Comparison of ENCODE assay signal across 25 cellular contexts in genomic region chr7:121049028-121049791, GRCh38.
DNase-seq lines count a peak whose midpoint lies in the region; ATAC-seq, FAIRE-seq and TF ChIP-seq lines count a peak whose summit lies in the region.
"Had no signal": no experiment of that assay in that cellular context is flagged by ENCODE, and none has a peak within 500 bp of the region (broad histone marks: within the 10 kb centered on the region; RNA-seq: fewer than 3 reads in every experiment).

No MANE protein-coding gene starts in this region.

- no peak for TF ChIP-seq EP300 in GM12878 (IDR thresholded peaks at IDR 0.05; ENCODE audit: borderline replicate concordance in 1 of 2, control insufficient read depth in 1 of 2, low read depth in 2 of 2, low read length in 2 of 2)
- TF ChIP-seq EP300 in transverse colon (IDR thresholded peaks at IDR 0.05; ENCODE audit: low read depth), result no peak

- H3K9ac ChIP-seq in IMR-90 (ENCODE audit: low read depth, low read length) (no peak overlapping the region), GM12878 (ENCODE audit: control insufficient read depth, insufficient read depth, low read length) (no peak overlapping the region)
- H3K9ac ChIP-seq: BLaER1 had no signal

- H3K9me3 Mint-ChIP-seq in CD8-positive, alpha-beta memory T cell, result no peaks in the 10 kb centered on the region
- H3K9me3 Mint-ChIP-seq in neural crest cell, result peaks cover 5% of the 10 kb centered on the region
- H3K9me3 Mint-ChIP-seq: activated CD4-positive, alpha-beta T cell treated with anti-CD3 and anti-CD28 coated beads, Interleukin-2, amount 10 ng/mL, durations not matched to agents 24 days and 14 days; activated T-helper 1 cell treated with anti-CD3 and anti-CD28 coated beads, Interleukin-12 subunit alpha, Interleukin-12 subunit beta, Interleukin-2, Interleukin-4 antibody, amounts not matched to agents 30 ng/mL and 10 ng/mL and 1 ng/mL, durations not matched to agents 14 hours and 24 hours and 36 hours had no signal

- H4K5ac ChIP-seq in IMR-90 (ENCODE audit: low read depth, low read length), result peak overlapping the region; percentile 6

- intact Hi-C loops in IMR-90 (cut with micrococcal nuclease), result no loop called here
- intact Hi-C loops in GM12878 (cut with micrococcal nuclease; ENCODE audit: unreplicated experiment), result no loop called here
- intact Hi-C loops in transverse colon (cut with DNase I; ENCODE audit: low total_unique reads), result no loop called here

- no peak overlapping the region for H2AK5ac ChIP-seq in IMR-90 (ENCODE audit: low read depth, low read length)

- no peak for TF ChIP-seq POLR2A in IMR-90 (IDR thresholded peaks at IDR 0.05; ENCODE audit: low read depth, low read length)
- TF ChIP-seq POLR2A in GM12878 (IDR thresholded peaks at IDR 0.05; ENCODE audit: low read depth, low read length), result no peak
- TF ChIP-seq POLR2A in transverse colon (IDR thresholded peaks at IDR 0.05), result no peak

- ATAC-seq in IMR-90 (ENCODE audit: low read depth), result peak; percentile 51
- peak; percentile 35 for ATAC-seq in GM12878
- ATAC-seq in omental fat pad (ENCODE audit: low FRiP score), result no peak
- no peak for ATAC-seq in GM19351 (IDR thresholded peaks at IDR 0.05; ENCODE audit: unreplicated experiment)
- ATAC-seq: gastroesophageal sphincter had no signal

- 0 out of 2 replicates have a peak overlapping the region, but pooled peaks have one; percentile 8 for H2BK120ac ChIP-seq in IMR-90 (ENCODE audit: low read depth, low read length)

- BruUV-seq in IMR-90 (replicated peaks; lab: Mats Ljungman, UMichigan) (no TSS peak), GM12878 (replicated peaks; lab: Mats Ljungman, UMichigan) (no TSS peak)

- SMC1A ChIA-PET in GM12878 (lab: Charles Lee; ENCODE audit: uncharacterized antibody, unreplicated experiment), result interaction anchor here (0.6 to 1.0 kb wide), 2 partner anchors 10 to 33 kb away, joined by 3 read pairs; no protein-coding TSS in a partner anchor

- no peaks in the 10 kb centered on the region for H3K4me1 ChIP-seq in CD8-positive, alpha-beta memory T cell (ENCODE audit: insufficient read depth, low read length)
- H3K4me1 ChIP-seq in IMR-90 (ENCODE audit: control insufficient read depth, insufficient read depth, low read length), result peaks cover 13% of the 10 kb centered on the region
- H3K4me1 ChIP-seq in GM12878 (ENCODE audit: control insufficient read depth, insufficient read depth, low read length), result no peaks in the 10 kb centered on the region
- H3K4me1 ChIP-seq in transverse colon, result no peaks in the 10 kb centered on the region
- H3K4me1 ChIP-seq: BLaER1, gastroesophageal sphincter had no signal

- H3K27ac ChIP-seq in CD8-positive, alpha-beta memory T cell (ENCODE audit: low read depth, low read length), result peak overlapping the region; percentile 68
- H3K27ac ChIP-seq in IMR-90 (ENCODE audit: insufficient read depth, low read length), result no peak overlapping the region
- H3K27ac ChIP-seq in GM12878 (ENCODE audit: control insufficient read depth, insufficient read depth), result no peak overlapping the region
- no peak overlapping the region for H3K27ac ChIP-seq in transverse colon
- H3K27ac ChIP-seq: BLaER1, esophagus muscularis mucosa, gastroesophageal sphincter had no signal

- H2AFZ ChIP-seq in IMR-90 (replicated peaks; ENCODE audit: low read length, poor library complexity) (no peak overlapping the region), GM12878 (ENCODE audit: control insufficient read depth, low read depth, low read length) (no peak overlapping the region)

- H3K14ac ChIP-seq in IMR-90 (replicated peaks; ENCODE audit: low read depth, low read length), result 0 out of 2 replicates have a peak overlapping the region, but pooled peaks have one; percentile 11

- no peak overlapping the region for H3K4me2 ChIP-seq in IMR-90 (ENCODE audit: low read depth, low read length)
- H3K4me2 ChIP-seq in GM12878 (ENCODE audit: control insufficient read depth, insufficient read depth), result no peak overlapping the region
- H3K4me2 ChIP-seq: BLaER1 had no signal

- no peak for TF ChIP-seq CTCF in IMR-90 (conservative IDR thresholded peaks at IDR 0.05; ENCODE audit: low read depth, low read length)
- TF ChIP-seq CTCF in GM12878 (IDR thresholded peaks at IDR 0.05 in 2 of 3, conservative IDR thresholded peaks at IDR 0.05 in 1 of 3; ENCODE audit: control insufficient read depth in 2 of 3, extremely low read depth in 1 of 3, insufficient read depth in 1 of 3, low read depth in 3 of 3, low read length in 3 of 3), result no peak
- TF ChIP-seq CTCF in neural crest cell (conservative IDR thresholded peaks at IDR 0.05), result no peak
- TF ChIP-seq CTCF in omental fat pad (IDR thresholded peaks at IDR 0.05), result no peak
- TF ChIP-seq CTCF in transverse colon (IDR thresholded peaks at IDR 0.05), result no peak

- H3K4me1 Mint-ChIP-seq in CD8-positive, alpha-beta memory T cell, result no peaks in the 10 kb centered on the region
- peaks cover 9% of the 10 kb centered on the region for H3K4me1 Mint-ChIP-seq in neural crest cell
- H3K4me1 Mint-ChIP-seq: activated CD4-positive, alpha-beta T cell treated with anti-CD3 and anti-CD28 coated beads, Interleukin-2, amount 10 ng/mL, durations not matched to agents 24 days and 14 days had no signal

- dilution Hi-C loops in IMR-90 (cut with HindIII; ENCODE audit: low sequenced_read_pairs, unreplicated experiment), result no loop called here

- WGBS in IMR-90 (ENCODE audit: extremely low coverage in 2 of 2, insufficient read length in 1 of 2), 2 experiments, result 40% methylated on average over 1 of the region's 3 CpGs; no CpG with 5 or more reads in 1 of the 2 experiments
- 45% methylated on average over 3 of the region's 3 CpGs for WGBS in GM12878 (ENCODE audit: insufficient coverage, insufficient replicate concordance, low lambda C conversion rate, missing lambda C conversion rate)
- 57 to 62% methylated on average over 1 to 3 of the region's 3 CpGs for WGBS in transverse colon (ENCODE audit: low coverage in 1 of 2), 2 donors

- peaks cover 11 to 40% of the 10 kb centered on the region in 2 experiments; a peak in 3 of 4 replicates for H3K79me1 ChIP-seq in IMR-90 (ENCODE audit: low read depth in 1 of 2, low read length in 2 of 2)

- RAD21 ChIA-PET in GM12878 (lab: Charles Lee; ENCODE audit: unreplicated experiment), result no interaction called here

- peak overlapping the region; percentile 48; the same call in 1 of the 2 replicates for H4K91ac ChIP-seq in IMR-90 (ENCODE audit: insufficient read depth, low read depth, low read length)

- no peak for DNase-seq in CD8-positive, alpha-beta memory T cell
- DNase-seq in IMR-90, result peak; percentile 23
- no peak for DNase-seq in GM12878 (ENCODE audit: low read depth, low spot score)
- no peak for DNase-seq in neural crest cell (ENCODE audit: low read depth, low spot score)
- no peak for DNase-seq in omental fat pad (ENCODE audit: low spot score)
- DNase-seq in NCI-H128 (lab: John Stamatoyannopoulos, UW; ENCODE audit: unreplicated experiment), result no peak
- no peak for DNase-seq in transverse colon
- DNase-seq: activated CD4-positive, alpha-beta T cell treated with anti-CD3 and anti-CD28 coated beads, Interleukin-2, amount 10 ng/mL, durations not matched to agents 24 days and 14 days; activated naive CD4-positive, alpha-beta T cell treated with anti-CD3 and anti-CD28 coated beads, Interleukin-2, amount 50 U/mL, for 16 hours; islet precursor cell; Karpas-422; NCI-H1048; NCI-H1930; NCI-H2227 treated with DMSO at 0.1 percent for 48 hours; NCI-H774; occipital lobe; Right ventricle myocardium superior; stimulated activated CD4-positive, alpha-beta T cell treated with anti-CD3 and anti-CD28 coated beads, Interleukin-15, amount 100 ng/mL, for 24 hours; stimulated activated CD8-positive, alpha-beta memory T cell treated with anti-CD3 and anti-CD28 coated beads, Interleukin-4, amount 100 ng/mL, for 48 hours had no signal

- no peak overlapping the region for H3K56ac ChIP-seq in IMR-90 (ENCODE audit: extremely low read depth, insufficient read depth, low read length)

- H3K18ac ChIP-seq in IMR-90 (ENCODE audit: low read depth, low read length), result peak overlapping the region; percentile 64; the same call in 1 of the 2 replicates

- no peak overlapping the region for H2BK15ac ChIP-seq in IMR-90 (ENCODE audit: low read depth, low read length)

- no peak overlapping the region for H3K23ac ChIP-seq in IMR-90 (ENCODE audit: low read depth, low read length)

- no peaks in the 10 kb centered on the region for H3K36me3 ChIP-seq in CD8-positive, alpha-beta memory T cell (ENCODE audit: insufficient read depth, low read length)
- peaks cover 8% of the 10 kb centered on the region for H3K36me3 ChIP-seq in IMR-90 (ENCODE audit: control insufficient read depth, insufficient read depth, low read length)
- no peaks in the 10 kb centered on the region for H3K36me3 ChIP-seq in GM12878 (ENCODE audit: control insufficient read depth in 2 of 2, insufficient read depth in 2 of 2, low read length in 1 of 2)
- H3K36me3 ChIP-seq in transverse colon, result no peaks in the 10 kb centered on the region
- H3K36me3 ChIP-seq: BLaER1 had no signal

- H3K4me3 Mint-ChIP-seq in CD8-positive, alpha-beta memory T cell, result no peak overlapping the region
- H3K4me3 Mint-ChIP-seq in neural crest cell, result no peak overlapping the region
- H3K4me3 Mint-ChIP-seq: activated CD4-positive, alpha-beta T cell treated with anti-CD3 and anti-CD28 coated beads, Interleukin-2, amount 10 ng/mL, durations not matched to agents 24 days and 14 days; activated T-helper 1 cell treated with anti-CD3 and anti-CD28 coated beads, Interleukin-12 subunit alpha, Interleukin-12 subunit beta, Interleukin-2, Interleukin-4 antibody, amounts not matched to agents 30 ng/mL and 10 ng/mL and 1 ng/mL, durations not matched to agents 14 hours and 24 hours and 36 hours had no signal

- POLR2A ChIA-PET in CD8-positive, alpha-beta memory T cell (lab: Charles Lee), result no interaction called here
- POLR2A ChIA-PET in IMR-90 (lab: Charles Lee; ENCODE audit: unreplicated experiment), result no interaction called here
- POLR2A ChIA-PET in GM12878 (lab: Charles Lee), result no interaction called here

- no peaks in the 10 kb centered on the region for H3K9me3 ChIP-seq in CD8-positive, alpha-beta memory T cell (ENCODE audit: low read length)
- H3K9me3 ChIP-seq in IMR-90 (ENCODE audit: control insufficient read depth, insufficient read depth, low read length) (no peaks in the 10 kb centered on the region), GM12878 (replicated peaks; ENCODE audit: control insufficient read depth, insufficient read depth, low read length) (no peaks in the 10 kb centered on the region), transverse colon (no peaks in the 10 kb centered on the region)
- H3K9me3 ChIP-seq: ascending aorta, BLaER1, esophagus muscularis mucosa, gastroesophageal sphincter had no signal

- no peak overlapping the region for H3K4ac ChIP-seq in IMR-90 (ENCODE audit: low read depth, low read length)

- FAIRE-seq in GM12878 (lab: Jason Lieb, UNC), result peak; percentile 13

- 0 out of 4 replicates have a peak overlapping the region, but pooled peaks of 1 of the 2 experiments have one; percentile 7 for H4K8ac ChIP-seq in IMR-90 (ENCODE audit: low read depth in 2 of 2, low read length in 2 of 2)

- in situ Hi-C loops in IMR-90 (cut with MboI; ENCODE audit: low sequenced_read_pairs), result no loop called here
- in situ Hi-C loops in GM12878 (cut with MboI), result no loop called here
- in situ Hi-C loops in transverse colon (cut with MboI; ENCODE audit: low pct_ligation_motif_present in 1 of 4, low pct_unique_long_range_greater_than_20kb in 1 of 4, low sequenced_read_pairs in 3 of 4), result no loop called here

- no peaks in the 10 kb centered on the region for H3K27me3 ChIP-seq in CD8-positive, alpha-beta memory T cell (ENCODE audit: insufficient read depth, low read length, poor library complexity, severe bottlenecking)
- H3K27me3 ChIP-seq in IMR-90 (ENCODE audit: control insufficient read depth, insufficient read depth, low read length), result no peaks in the 10 kb centered on the region
- no peaks in the 10 kb centered on the region for H3K27me3 ChIP-seq in GM12878 (replicated peaks in 1 of 2; ENCODE audit: control insufficient read depth in 2 of 2, insufficient read depth in 2 of 2, low read length in 1 of 2)
- no peaks in the 10 kb centered on the region for H3K27me3 ChIP-seq in transverse colon
- H3K27me3 ChIP-seq: ascending aorta, BLaER1, esophagus muscularis mucosa, gastroesophageal sphincter had no signal

- H4K20me1 ChIP-seq in IMR-90 (ENCODE audit: insufficient read depth, low read length) (no peaks in the 10 kb centered on the region), GM12878 (ENCODE audit: control insufficient read depth, insufficient read depth) (no peaks in the 10 kb centered on the region)
- H4K20me1 ChIP-seq: BLaER1 had no signal

- CTCF ChIA-PET in CD8-positive, alpha-beta memory T cell (lab: Charles Lee), result no interaction called here
- CTCF ChIA-PET in IMR-90 (lab: Yijun Ruan, JAX), result interaction anchor here (0.5 to 0.7 kb wide), 2 partner anchors 23 to 91 kb away, joined by 3 read pairs; no protein-coding TSS in a partner anchor
- CTCF ChIA-PET in GM12878 (lab: Yijun Ruan, JAX), result interaction anchor here (0.8 to 1.0 kb wide), 2 partner anchors 10 to 15 kb away, joined by 3 read pairs; no protein-coding TSS in a partner anchor

- H3K4me3 ChIP-seq in CD8-positive, alpha-beta memory T cell (ENCODE audit: low read length), result no peak overlapping the region
- H3K4me3 ChIP-seq in IMR-90 (ENCODE audit: insufficient read depth, low read depth, low read length) (no peak overlapping the region), GM12878 (no peak overlapping the region), transverse colon (no peak overlapping the region)
- H3K4me3 ChIP-seq: ascending aorta, BLaER1, esophagus muscularis mucosa, gastroesophageal sphincter had no signal

- TF ChIP-seq RAD21 in IMR-90 (IDR thresholded peaks at IDR 0.05; ENCODE audit: low read length) (no peak), GM12878 (IDR thresholded peaks at IDR 0.05; ENCODE audit: insufficient read depth, low read depth, low read length) (no peak)

- H3K27me3 Mint-ChIP-seq in CD8-positive, alpha-beta memory T cell, result peaks cover 10 to 13% of the 10 kb centered on the region in 2 donors
- H3K27me3 Mint-ChIP-seq in neural crest cell (ENCODE audit: low read depth), result no peaks in the 10 kb centered on the region

- no peak overlapping the region for H2BK20ac ChIP-seq in IMR-90 (ENCODE audit: low read depth, low read length)

- H3K79me2 ChIP-seq in GM12878 (ENCODE audit: control insufficient read depth, insufficient read depth, low read length), result no peaks in the 10 kb centered on the region

- H3K9me1 ChIP-seq in IMR-90 (ENCODE audit: insufficient read depth, low read length), result peaks cover 3% of the 10 kb centered on the region

- H3K36me3 Mint-ChIP-seq in CD8-positive, alpha-beta memory T cell, result no peaks in the 10 kb centered on the region
- H3K36me3 Mint-ChIP-seq in neural crest cell (ENCODE audit: low read depth), result no peaks in the 10 kb centered on the region

- no peak overlapping the region for H2AK9ac ChIP-seq in IMR-90 (replicated peaks; ENCODE audit: low read depth, low read length, poor library complexity)

- no peak overlapping the region for H3K27ac Mint-ChIP-seq in CD8-positive, alpha-beta memory T cell
- H3K27ac Mint-ChIP-seq in neural crest cell (ENCODE audit: unreplicated experiment), result peak overlapping the region; percentile 6
- H3K27ac Mint-ChIP-seq: activated CD4-positive, alpha-beta T cell treated with anti-CD3 and anti-CD28 coated beads, Interleukin-2, amount 10 ng/mL, durations not matched to agents 24 days and 14 days; activated T-helper 1 cell treated with anti-CD3 and anti-CD28 coated beads, Interleukin-12 subunit alpha, Interleukin-12 subunit beta, Interleukin-2, Interleukin-4 antibody, amounts not matched to agents 30 ng/mL and 10 ng/mL and 1 ng/mL, durations not matched to agents 14 hours and 24 hours and 36 hours had no signal

- H2BK5ac ChIP-seq in IMR-90 (ENCODE audit: low read depth, low read length, poor library complexity, severe bottlenecking), result peak overlapping the region; percentile 56

Comparison
In these comparisons a context has a peak if more than half of its experiments do, and no peak if none do; other contexts are left out.
1. ATAC-seq: peak in IMR-90 (single experiment) and GM12878 (single experiment); none in omental fat pad (single experiment) and GM19351 (single experiment).